Comparison of ENCODE assay signal across 8 cellular contexts in genomic region chr4:128060130-128060619, GRCh38. TPM values are rescaled to one million over a fixed set of nuclear protein-coding genes. Genes with fewer than 3 reads are reported as not detected.
DNase-seq lines count a peak whose midpoint lies in the region; ATAC-seq and TF ChIP-seq lines count a peak whose summit lies in the region.

No MANE protein-coding gene starts in this region.

- H3K4me3 ChIP-seq in fibroblast of the aortic adventitia (ENCODE audit: low read depth, low read length) (peak overlapping the region; percentile 85), psoas muscle (peak overlapping the region; percentile 84)

- peaks cover 15% of the 10 kb centered on the region for H3K4me1 ChIP-seq in psoas muscle

- H3K36me3 Mint-ChIP-seq in T-helper 1 cell treated with Interleukin-12 subunit alpha and Interleukin-12 subunit beta and Interleukin-4 antibody, amounts not matched to agents 30 μg/mL and 1 μg/mL, for 36 hours (ENCODE audit: low read depth) = no peaks in the 10 kb centered on the region

- H3K4me1 Mint-ChIP-seq in T-helper 1 cell treated with Interleukin-12 subunit alpha and Interleukin-12 subunit beta and Interleukin-4 antibody, amounts not matched to agents 30 μg/mL and 1 μg/mL, for 36 hours (ENCODE audit: low read depth) = peaks cover 11% of the 10 kb centered on the region

- H3K27ac ChIP-seq in psoas muscle = peak overlapping the region; percentile 97

- H3K9me3 Mint-ChIP-seq in T-helper 1 cell treated with Interleukin-12 subunit alpha and Interleukin-12 subunit beta and Interleukin-4 antibody, amounts not matched to agents 30 μg/mL and 1 μg/mL, for 36 hours = no peaks in the 10 kb centered on the region

- H3K36me3 ChIP-seq in psoas muscle (ENCODE audit: insufficient read depth in 1 of 2, low read depth in 1 of 2) = no peaks in the 10 kb centered on the region

- no peaks in the 10 kb centered on the region for H3K27me3 ChIP-seq in psoas muscle (ENCODE audit: insufficient read depth in 3 of 3, low read length in 2 of 3)

- no peak for TF ChIP-seq CTCF in fibroblast of the aortic adventitia (IDR thresholded peaks at IDR 0.05; ENCODE audit: insufficient read depth, low read length)
- TF ChIP-seq CTCF in psoas muscle (IDR thresholded peaks at IDR 0.05) = no peak

- intact Hi-C loops in psoas muscle (cut with DNase I) = loop anchor here in 1 of 2 donors (2.0 to 5.0 kb wide), 2 partner anchors 95 to 278 kb away; partner anchors contain the start of genes ABHD18, HSPA4L and MFSD8

- no peaks in the 10 kb centered on the region for H3K27me3 Mint-ChIP-seq in T-helper 1 cell treated with Interleukin-12 subunit alpha and Interleukin-12 subunit beta and Interleukin-4 antibody, amounts not matched to agents 30 μg/mL and 1 μg/mL, for 36 hours (ENCODE audit: low read depth)

- peak overlapping the region; percentile 93 for H3K27ac Mint-ChIP-seq in T-helper 1 cell treated with Interleukin-12 subunit alpha and Interleukin-12 subunit beta and Interleukin-4 antibody, amounts not matched to agents 30 μg/mL and 1 μg/mL, for 36 hours

- no peak for ATAC-seq in psoas muscle
- ATAC-seq in GM21360 (IDR thresholded peaks at IDR 0.05; ENCODE audit: unreplicated experiment) = no peak

- 26 to 34% (median 31%) methylated on average over 15 of the region's 15 CpGs for WGBS in psoas muscle, 3 donors

- H3K4me3 Mint-ChIP-seq in T-helper 1 cell treated with Interleukin-12 subunit alpha and Interleukin-12 subunit beta and Interleukin-4 antibody, amounts not matched to agents 30 μg/mL and 1 μg/mL, for 36 hours = peak overlapping the region; percentile 81

- DNase-seq in T-helper 1 cell (no peak), SW480 (ENCODE audit: low spot score) (peak; percentile 23), fibroblast of the aortic adventitia (ENCODE audit: low read depth) (peak; percentile 13), psoas muscle (no peak), retina (no peak), glomerular visceral epithelial cell (ENCODE audit: extremely low spot score) (no peak)

- no peaks in the 10 kb centered on the region for H3K9me3 ChIP-seq in psoas muscle

RNA-seq across cellular contexts. Expression of gene LARP1B, which starts 0.9 kb away (rescaled TPM):
- total RNA-seq in fibroblast of the aortic adventitia (ENCODE audit: low replicate concordance) (13.7 and 23.8 TPM in 2 replicates), psoas muscle (10 to 100 TPM; 13.3 to 23.6 (median 20.1) TPM)
- 10 to 100 TPM in 2 of 3 donors, 1 to 10 TPM in 1; 8.3 to 19.4 (median 11.7) TPM for polyA plus RNA-seq in psoas muscle

Comparison
In these comparisons a context has a peak if more than half of its experiments do, and no peak if none do; other contexts are left out.
1. DNase-seq: peak in SW480 (single experiment) and fibroblast of the aortic adventitia (single experiment); none in T-helper 1 cell (0 of 5), psoas muscle (0 of 2), retina (single experiment) and glomerular visceral epithelial cell (single experiment).